In the genomic region with DNA sequence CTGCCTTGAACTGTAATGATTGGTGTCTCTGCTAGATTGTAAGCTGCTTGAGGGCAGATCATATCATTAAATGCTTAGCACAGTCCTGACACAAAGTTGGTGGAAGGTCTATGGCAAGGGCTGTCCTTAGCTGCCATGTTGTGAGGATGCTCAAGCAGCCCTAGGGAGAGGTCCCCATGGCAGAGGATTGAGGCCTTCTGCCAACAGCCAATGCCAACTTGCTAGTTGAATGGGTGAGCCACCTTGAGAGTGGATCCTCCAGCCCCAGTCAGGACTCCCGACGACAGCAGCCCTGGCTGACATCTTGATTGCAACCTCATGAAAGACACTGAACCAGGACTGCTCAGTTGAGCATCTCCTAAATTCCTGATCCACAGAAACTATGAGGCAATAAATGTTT, we compare ENCODE assay signal across 21 cellular contexts.
"Had no signal": no experiment of that assay in that cellular context is flagged by ENCODE, and none has a peak within 500 bp of the region (broad histone marks: within the 10 kb centered on the region; RNA-seq: fewer than 3 reads in every experiment).

No MANE protein-coding gene starts in this region.

- H3K9me3 ChIP-seq: ovary, prostate gland, uterus had no signal

- DNase-seq: hypothalamus; immature natural killer cell; left ventricle myocardium inferior; mesendoderm; naive B cell; natural killer cell; retina; right cardiac atrium; small intestine; stimulated activated CD4-positive, alpha-beta T cell treated with anti-CD3 and anti-CD28 coated beads, Interleukin-2, amount 100 ng/mL, for 24 hours; stimulated activated CD4-positive, alpha-beta T cell treated with anti-CD3 and anti-CD28 coated beads, Interleukin-4, amount 100 ng/mL, for 1 hour; stimulated activated naive B cell treated with anti-CD40 and anti-IgM and Interleukin-4, amounts not matched to agents 10 μg/mL and 1 μg/mL and 100 μg/mL, for 72 hours; substantia nigra; uterus had no signal

- H3K27ac ChIP-seq: heart left ventricle, left ventricle myocardium inferior, ovary, prostate gland, tibial nerve, uterus had no signal

- H3K4me3 ChIP-seq: heart left ventricle, left ventricle myocardium inferior, lung, ovary, prostate gland, tibial nerve, uterus had no signal

- FAIRE-seq: islet of Langerhans, small intestine had no signal

- ATAC-seq: heart left ventricle; natural killer cell; right cardiac atrium; sciatic nerve; stimulated activated naive B cell treated with anti-CD40 and anti-IgM and Interleukin-4, amounts not matched to agents 10 μg/mL and 1 μg/mL and 100 μg/mL, for 72 hours had no signal

- H3K27me3 ChIP-seq: heart left ventricle, ovary, tibial nerve, uterus had no signal

- H3K4me1 ChIP-seq: prostate gland, uterus had no signal

- H3K36me3 ChIP-seq: heart left ventricle, left ventricle myocardium inferior, ovary, prostate gland, uterus had no signal
